16 cellular contexts compared by ENCODE assay signal in the genomic region with DNA sequence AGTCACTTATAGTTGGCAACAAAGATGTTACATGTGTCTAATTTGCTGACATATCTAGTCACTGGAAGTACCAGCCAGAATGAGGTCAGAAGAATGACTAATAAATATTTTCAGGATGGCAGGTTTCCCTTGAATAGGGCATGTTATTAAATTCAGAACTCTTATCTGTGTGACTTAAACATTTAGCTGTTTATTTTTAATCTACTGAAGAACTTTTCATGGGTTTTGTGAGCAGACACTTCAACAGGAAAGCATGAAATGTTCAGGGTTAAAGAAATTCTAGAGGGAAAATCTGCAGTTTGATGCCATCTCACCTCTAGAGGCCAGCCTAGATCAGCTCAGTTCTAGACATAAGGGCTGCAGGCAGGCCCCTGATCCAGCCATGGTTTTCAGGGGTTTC. TPM values are rescaled to one million over a fixed set of nuclear protein-coding genes. Genes with fewer than 3 reads are reported as not detected.
DNase-seq lines count a peak whose midpoint lies in the region; ATAC-seq and TF ChIP-seq lines count a peak whose summit lies in the region.
"Had no signal": no experiment of that assay in that cellular context is flagged by ENCODE, and none has a peak within 500 bp of the region (broad histone marks: within the 10 kb centered on the region; RNA-seq: fewer than 3 reads in every experiment).

No MANE protein-coding gene starts in this region.

- peaks cover 9% of the 10 kb centered on the region for H3K4me1 ChIP-seq in left ventricle myocardium inferior
- H3K4me1 ChIP-seq: gastroesophageal sphincter, lower lobe of right lung, parathyroid adenoma had no signal

- H3K36me3 Mint-ChIP-seq in HFFc6 (ENCODE audit: low read depth): peaks cover 45% of the 10 kb centered on the region

- H3K27me3 ChIP-seq in AG04450 (ENCODE audit: control insufficient read depth, insufficient read depth, low read length) (no peaks in the 10 kb centered on the region), left ventricle myocardium inferior (ENCODE audit: low read depth) (no peaks in the 10 kb centered on the region)
- H3K27me3 ChIP-seq: gastroesophageal sphincter had no signal

- in situ Hi-C loops in astrocyte of the cerebellum (cut with HindIII; ENCODE audit: low sequenced_read_pairs): no loop called here

- H3K9me3 ChIP-seq in AG04450 (ENCODE audit: control insufficient read depth, insufficient read depth, low read length) (peaks cover 8% of the 10 kb centered on the region), left ventricle myocardium inferior (replicated peaks) (no peaks in the 10 kb centered on the region)
- H3K9me3 ChIP-seq: gastroesophageal sphincter, lower lobe of right lung had no signal

- H3K4me3 ChIP-seq in AG04450 (ENCODE audit: low read depth, low read length): no peak overlapping the region
- no peak overlapping the region for H3K4me3 ChIP-seq in astrocyte of the cerebellum (ENCODE audit: low read depth, low read length)
- no peak overlapping the region for H3K4me3 ChIP-seq in left ventricle myocardium inferior
- H3K4me3 ChIP-seq: gastroesophageal sphincter, GM23338, lower lobe of right lung had no signal

- H3K4me1 Mint-ChIP-seq in HFFc6 (ENCODE audit: low read depth): peaks cover 38% of the 10 kb centered on the region
- H3K4me1 Mint-ChIP-seq: GM23338 had no signal

- no peak for DNase-seq in AG04450 (ENCODE audit: low read depth, low spot score)
- peak; percentile 47 for DNase-seq in HFFc6
- no peak for DNase-seq in astrocyte of the cerebellum (ENCODE audit: low read depth)
- DNase-seq in left ventricle myocardium inferior: no peak
- DNase-seq in middle frontal gyrus (ENCODE audit: extremely low spot score, low spot score): no peak
- DNase-seq in DMS114 treated with DMSO at 0.1 percent for 48 hours (lab: John Stamatoyannopoulos, UW; ENCODE audit: unreplicated experiment): no peak
- DNase-seq in cerebellum (ENCODE audit: low spot score): no peak
- DNase-seq: activated CD8-positive, alpha-beta memory T cell treated with anti-CD3 and anti-CD28 coated beads, Interleukin-2, amount 10 ng/mL, durations not matched to agents 7 days and 5 days; aorta; CD4-positive, alpha-beta T cell; lower lobe of right lung; NCI-H187 treated with DMSO at 0.1 percent for 48 hours had no signal

- CTCF ChIA-PET in AG04450 (lab: Charles Lee): interaction anchor here (0.8 to 4.0 kb wide), 2 partner anchors 14 to 15 kb away, joined by 4 to 29 read pairs; a partner anchor contains a TSS

- H3K27ac ChIP-seq in AG04450 (ENCODE audit: low read depth, low read length): no peak overlapping the region
- H3K27ac ChIP-seq in left ventricle myocardium inferior (replicated peaks): peak overlapping the region; percentile 42
- H3K27ac ChIP-seq: gastroesophageal sphincter, lower lobe of right lung, parathyroid adenoma had no signal

- intact Hi-C loops in left ventricle myocardium inferior (cut with micrococcal nuclease): no loop called here

- POLR2A ChIA-PET in AG04450 (lab: Yijun Ruan, JAX): interaction anchor here (0.9 kb wide), 1 partner anchor 14 kb away, joined by 3 read pairs; a partner anchor contains a TSS

- peak overlapping the region; percentile 39; the same call in 1 of the 2 replicates for H3K4me3 Mint-ChIP-seq in HFFc6
- H3K4me3 Mint-ChIP-seq: activated CD8-positive, alpha-beta memory T cell treated with anti-CD3 and anti-CD28 coated beads, Interleukin-2, amount 10 ng/mL, durations not matched to agents 7 days and 5 days; CD4-positive, alpha-beta T cell; GM23338 had no signal

- no peak for ATAC-seq in GM18520 (IDR thresholded peaks at IDR 0.05; ENCODE audit: unreplicated experiment)
- ATAC-seq: activated CD8-positive, alpha-beta memory T cell treated with anti-CD3 and anti-CD28 coated beads, Interleukin-2, amount 10 ng/mL, durations not matched to agents 7 days and 5 days; gastroesophageal sphincter; GM23338; lower lobe of right lung had no signal

- H3K9me3 Mint-ChIP-seq in HFFc6: no peaks in the 10 kb centered on the region
- H3K9me3 Mint-ChIP-seq: CD4-positive, alpha-beta T cell; GM23338 had no signal

- peaks cover 82% of the 10 kb centered on the region for H3K36me3 ChIP-seq in left ventricle myocardium inferior

- H3K27ac Mint-ChIP-seq in HFFc6: peak overlapping the region; percentile 70
- H3K27ac Mint-ChIP-seq: activated CD8-positive, alpha-beta memory T cell treated with anti-CD3 and anti-CD28 coated beads, Interleukin-2, amount 10 ng/mL, durations not matched to agents 7 days and 5 days; CD4-positive, alpha-beta T cell; GM23338 had no signal

- TF ChIP-seq CTCF in AG04450 (IDR thresholded peaks at IDR 0.05; ENCODE audit: low read depth, low read length) (peak; percentile 33), HFFc6 (IDR thresholded peaks at IDR 0.05) (peak; percentile 50), astrocyte of the cerebellum (IDR thresholded peaks at IDR 0.05; ENCODE audit: low read depth, low read length, missing control alignments) (peak; percentile 47), left ventricle myocardium inferior (IDR thresholded peaks at IDR 0.05; ENCODE audit: borderline replicate concordance) (peak; percentile 18)

- H3K27me3 Mint-ChIP-seq in HFFc6 (ENCODE audit: insufficient read depth): no peaks in the 10 kb centered on the region; the same call in none of the 2 replicates
- H3K27me3 Mint-ChIP-seq: activated CD8-positive, alpha-beta memory T cell treated with anti-CD3 and anti-CD28 coated beads, Interleukin-2, amount 10 ng/mL, durations not matched to agents 7 days and 5 days; CD4-positive, alpha-beta T cell had no signal

RNA-seq across cellular contexts. Expression of a gene that starts 13.2 kb away (rescaled TPM):
- polyA plus RNA-seq in AG04450 (2011; rRNA removed): 39.2 and 41.2 TPM in 2 replicates
- 25.6 and 29.2 TPM in 2 replicates for polyA minus RNA-seq in AG04450 (2011; rRNA and poly(A)+ RNA removed)
- 10 to 100 TPM; 71.7 to 92.9 (median 80.8) TPM for total RNA-seq in HFFc6 (2021; fragmentation: NEBNext Ultra II Directional; extraction: Animal tissue kit (Norgen Biotek cat#: 25700))
- 30.6 TPM for total RNA-seq in left ventricle myocardium inferior
- 23.3 TPM for total RNA-seq in cerebellum

RNA-seq across cellular contexts. Expression of a gene that starts 14.7 kb away (rescaled TPM):
- 11.8 and 14.7 TPM in 2 replicates for polyA plus RNA-seq in AG04450 (2011; rRNA removed)
- 17.8 and 31.3 TPM in 2 replicates for polyA minus RNA-seq in AG04450 (2011; rRNA and poly(A)+ RNA removed)
- total RNA-seq in HFFc6 (2021; fragmentation: NEBNext Ultra II Directional; extraction: Animal tissue kit (Norgen Biotek cat#: 25700)): 10 to 100 TPM; 34.3 to 39.9 (median 37.1) TPM
- total RNA-seq in left ventricle myocardium inferior (56.0 TPM), cerebellum (85.3 TPM)
